In the genomic region with DNA sequence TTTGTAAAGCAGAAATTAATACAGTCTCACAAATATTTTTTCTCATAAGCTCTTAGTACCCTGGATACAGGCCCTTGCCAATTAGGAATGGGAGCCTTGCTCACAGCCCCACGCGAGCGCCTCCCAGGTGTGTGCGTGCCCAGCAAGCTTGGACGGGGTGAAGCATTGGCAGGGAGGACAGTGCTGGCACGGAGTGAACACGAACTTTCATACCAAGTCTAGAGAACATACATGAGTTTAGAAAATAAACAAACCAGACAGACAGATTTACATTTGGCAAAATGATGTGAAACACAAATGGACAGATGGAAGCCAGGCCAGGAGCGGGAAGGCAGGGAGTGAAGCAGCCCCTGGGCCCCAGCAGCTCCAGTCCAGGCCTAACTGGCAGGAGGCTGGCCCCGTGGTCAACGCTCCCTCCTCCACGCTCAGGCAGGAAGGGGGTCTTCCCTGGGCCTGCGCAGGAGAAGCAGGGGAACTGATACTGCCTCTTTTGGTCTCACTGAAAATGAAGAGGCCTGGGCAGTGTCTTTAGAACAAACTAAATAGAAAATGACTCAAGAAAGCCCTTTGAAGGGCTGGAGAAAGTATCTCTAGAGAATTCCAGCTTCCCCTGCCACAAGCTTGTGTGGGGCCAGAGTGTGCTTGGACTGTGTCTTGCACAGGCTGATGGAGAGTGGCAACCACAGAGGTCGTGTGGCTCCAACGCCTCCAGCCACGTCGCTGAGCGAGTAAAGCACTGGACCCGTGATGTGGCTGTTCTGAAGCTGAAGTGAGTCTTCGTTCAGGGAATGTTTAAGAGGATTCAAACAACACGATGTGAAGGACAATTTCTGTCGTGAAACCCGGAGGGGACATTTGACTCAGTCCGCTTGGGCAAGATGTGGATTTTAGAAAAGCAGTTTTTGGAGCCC, we compare ENCODE assay signal across 21 cellular contexts. TPM values are rescaled to one million over a fixed set of nuclear protein-coding genes. Genes with fewer than 3 reads are reported as not detected.
A peak's percentile ranks its signal among the peaks of the same experiment; 100 is the strongest.
DNase-seq lines count a peak whose midpoint lies in the region; ATAC-seq and TF ChIP-seq lines count a peak whose summit lies in the region.
"Had no signal": no experiment of that assay in that cellular context is flagged by ENCODE, and none has a peak within 500 bp of the region (broad histone marks: within the 10 kb centered on the region; RNA-seq: fewer than 3 reads in every experiment).

No MANE protein-coding gene starts in this region.

- no peak overlapping the region for H3K4me3 ChIP-seq in right lobe of liver
- peak overlapping the region in 1 of 2 donors; percentile 16 for H3K4me3 ChIP-seq in stomach smooth muscle (ENCODE audit: low read length in 2 of 2)
- H3K4me3 ChIP-seq in BE2C (ENCODE audit: low read depth, low read length): no peak overlapping the region
- H3K4me3 ChIP-seq: right atrium auricular region had no signal

- H3K27ac Mint-ChIP-seq in activated naive CD4-positive, alpha-beta T cell treated with anti-CD3 and anti-CD28 coated beads, Interleukin-2, amount 50 U/mL, for 24 hours: peak overlapping the region; percentile 48
- H3K27ac Mint-ChIP-seq in activated CD8-positive, alpha-beta T cell treated with anti-CD3 and anti-CD28 coated beads for 36 hours: peak overlapping the region; percentile 29
- H3K27ac Mint-ChIP-seq: mesothelial cell of epicardium, type B pancreatic cell had no signal

- H3K4me3 Mint-ChIP-seq in activated naive CD4-positive, alpha-beta T cell treated with anti-CD3 and anti-CD28 coated beads, Interleukin-2, amount 50 U/mL, for 24 hours: peak overlapping the region; percentile 33
- H3K4me3 Mint-ChIP-seq in activated CD8-positive, alpha-beta T cell treated with anti-CD3 and anti-CD28 coated beads for 36 hours: no peak overlapping the region
- H3K4me3 Mint-ChIP-seq: mesothelial cell of epicardium, type B pancreatic cell had no signal

- CTCF ChIA-PET in activated CD8-positive, alpha-beta T cell treated with anti-CD3 and anti-CD28 coated beads for 36 hours (lab: Charles Lee): interaction anchor here (0.8 to 1.7 kb wide), 6 partner anchors 9 to 29 kb away, joined by 3 to 7 read pairs (median 3); no protein-coding TSS in a partner anchor

- WGBS in right lobe of liver (ENCODE audit: insufficient coverage, low coverage, low lambda C conversion rate, missing lambda C conversion rate): 62% methylated on average over 15 of the region's 23 CpGs

- intact Hi-C loops in activated CD8-positive, alpha-beta T cell treated with anti-CD3 and anti-CD28 coated beads for 36 hours (cut with micrococcal nuclease): no loop called here
- intact Hi-C loops in right lobe of liver (cut with DNase I): no loop called here

- H3K9me3 Mint-ChIP-seq in activated naive CD4-positive, alpha-beta T cell treated with anti-CD3 and anti-CD28 coated beads, Interleukin-2, amount 50 U/mL, for 24 hours: no peaks in the 10 kb centered on the region
- no peaks in the 10 kb centered on the region for H3K9me3 Mint-ChIP-seq in activated CD8-positive, alpha-beta T cell treated with anti-CD3 and anti-CD28 coated beads for 36 hours
- H3K9me3 Mint-ChIP-seq: mesothelial cell of epicardium, type B pancreatic cell had no signal

- H3K36me3 ChIP-seq in right lobe of liver (no peaks in the 10 kb centered on the region), stomach smooth muscle (ENCODE audit: control insufficient read depth in 2 of 2, insufficient read depth in 2 of 2, low read length in 2 of 2) (no peaks in the 10 kb centered on the region), BE2C (no peaks in the 10 kb centered on the region)
- H3K36me3 ChIP-seq: brain microvascular endothelial cell, right atrium auricular region had no signal

- POLR2A ChIA-PET in activated CD8-positive, alpha-beta T cell treated with anti-CD3 and anti-CD28 coated beads for 36 hours (lab: Charles Lee): interaction anchor here (1.2 to 2.8 kb wide), 6 partner anchors 9 to 121 kb away, joined by 3 to 17 read pairs (median 5); a partner anchor contains a TSS

- no peaks in the 10 kb centered on the region for H3K9me3 ChIP-seq in right lobe of liver
- H3K9me3 ChIP-seq in stomach smooth muscle (ENCODE audit: control insufficient read depth in 2 of 2, low read length in 2 of 2): no peaks in the 10 kb centered on the region
- H3K9me3 ChIP-seq in BE2C: no peaks in the 10 kb centered on the region
- H3K9me3 ChIP-seq: right atrium auricular region had no signal

- peaks cover 74% of the 10 kb centered on the region for H3K4me1 Mint-ChIP-seq in activated naive CD4-positive, alpha-beta T cell treated with anti-CD3 and anti-CD28 coated beads, Interleukin-2, amount 50 U/mL, for 24 hours
- H3K4me1 Mint-ChIP-seq in activated CD8-positive, alpha-beta T cell treated with anti-CD3 and anti-CD28 coated beads for 36 hours (ENCODE audit: low read depth): peaks cover 60% of the 10 kb centered on the region

- no peak for TF ChIP-seq CTCF in activated CD8-positive, alpha-beta T cell treated with anti-CD3 and anti-CD28 coated beads for 36 hours (IDR thresholded peaks at IDR 0.05)
- peak in 1 of 4 donors; percentile 8 for TF ChIP-seq CTCF in right lobe of liver (IDR thresholded peaks at IDR 0.05)
- no peak for TF ChIP-seq CTCF in BE2C (IDR thresholded peaks at IDR 0.05; ENCODE audit: low read depth, low read length)

- H3K27ac ChIP-seq in right lobe of liver (no peak overlapping the region), stomach smooth muscle (ENCODE audit: low read length) (peak overlapping the region; percentile 84)
- H3K27ac ChIP-seq: brain microvascular endothelial cell, right atrium auricular region, RWPE1 had no signal

- DNase-seq in activated naive CD4-positive, alpha-beta T cell (lab: John Stamatoyannopoulos, UW): no peak
- DNase-seq in activated CD8-positive, alpha-beta T cell treated with anti-CD3 and anti-CD28 coated beads for 36 hours: no peak
- DNase-seq in right lobe of liver: peak; percentile 52 to 87 (median 78)
- no peak for DNase-seq in BE2C
- DNase-seq: brain microvascular endothelial cell; foreskin fibroblast; hypothalamus; MV-4-11; NCI-H1930; NK-92 treated with Interleukin-12 subunit alpha and Interleukin-12 subunit beta, amount 100 ng/mL, for 24 hours had no signal

- peaks cover 0 to 10% (median 2%) of the 10 kb centered on the region in 4 donors for H3K4me1 ChIP-seq in right lobe of liver
- H3K4me1 ChIP-seq in stomach smooth muscle (ENCODE audit: control insufficient read depth, insufficient read depth, low read length): peaks cover 44% of the 10 kb centered on the region
- no peaks in the 10 kb centered on the region for H3K4me1 ChIP-seq in BE2C

- peaks cover 14% of the 10 kb centered on the region for H3K36me3 Mint-ChIP-seq in activated naive CD4-positive, alpha-beta T cell treated with anti-CD3 and anti-CD28 coated beads, Interleukin-2, amount 50 U/mL, for 24 hours
- peaks cover 47% of the 10 kb centered on the region for H3K36me3 Mint-ChIP-seq in activated CD8-positive, alpha-beta T cell treated with anti-CD3 and anti-CD28 coated beads for 36 hours (ENCODE audit: low read depth)
- H3K36me3 Mint-ChIP-seq: mesothelial cell of epicardium, type B pancreatic cell had no signal

- TF ChIP-seq POLR2A in right lobe of liver (IDR thresholded peaks at IDR 0.05): no peak

- no peaks in the 10 kb centered on the region for H3K27me3 Mint-ChIP-seq in activated naive CD4-positive, alpha-beta T cell treated with anti-CD3 and anti-CD28 coated beads, Interleukin-2, amount 50 U/mL, for 24 hours
- H3K27me3 Mint-ChIP-seq in activated CD8-positive, alpha-beta T cell treated with anti-CD3 and anti-CD28 coated beads for 36 hours: no peaks in the 10 kb centered on the region
- H3K27me3 Mint-ChIP-seq: type B pancreatic cell had no signal

- peak overlapping the region; percentile 42 to 66 for H3K9ac ChIP-seq in stomach smooth muscle (ENCODE audit: low read length in 2 of 2)

- H3K27me3 ChIP-seq in right lobe of liver: no peaks in the 10 kb centered on the region
- H3K27me3 ChIP-seq in stomach smooth muscle (ENCODE audit: control insufficient read depth in 1 of 2, insufficient read depth in 2 of 2, low read length in 2 of 2): no peaks in the 10 kb centered on the region
- no peaks in the 10 kb centered on the region for H3K27me3 ChIP-seq in BE2C
- H3K27me3 ChIP-seq: brain microvascular endothelial cell, right atrium auricular region had no signal

- ATAC-seq in activated CD8-positive, alpha-beta T cell treated with anti-CD3 and anti-CD28 coated beads for 36 hours: no peak
- ATAC-seq in right lobe of liver (peak; percentile 86 to 92 (median 88)), GM19463 (IDR thresholded peaks at IDR 0.05; ENCODE audit: unreplicated experiment) (no peak), HG02885 (IDR thresholded peaks at IDR 0.05; ENCODE audit: poor library complexity, unreplicated experiment) (no peak)

RNA-seq across cellular contexts. Expression of a gene that starts 9.9 kb away (rescaled TPM):
- total RNA-seq in activated CD8-positive, alpha-beta T cell treated with anti-CD3 and anti-CD28 coated beads for 36 hours: 10 to 100 TPM; 11.1 to 11.6 TPM
- under 1 TPM in 3 of 6 experiments, not detected in 3; 0.06 to 0.12 (median 0.11) TPM for total RNA-seq in right lobe of liver
- polyA plus RNA-seq in BE2C (2012; ENCODE audit: insufficient read depth, insufficient read length, low read depth): not detected
- total RNA-seq: Daoy, H4, NCI-H460, right atrium auricular region had no signal

RNA-seq across cellular contexts. Expression of a gene that starts 47.4 kb away (rescaled TPM):
- total RNA-seq in activated CD8-positive, alpha-beta T cell treated with anti-CD3 and anti-CD28 coated beads for 36 hours: 10 to 100 TPM; 53.5 to 64.9 TPM
- total RNA-seq in right lobe of liver: 10 to 100 TPM; 38.5 to 57.9 (median 50.6) TPM
- 46.4 TPM for polyA plus RNA-seq in BE2C (2012; ENCODE audit: insufficient read depth, insufficient read length, low read depth)

Comparison
In these comparisons a context has a peak if more than half of its experiments do, and no peak if none do; other contexts are left out.
1. DNase-seq: peak in right lobe of liver (3 of 3); none in activated naive CD4-positive, alpha-beta T cell (0 of 4), activated CD8-positive, alpha-beta T cell treated with anti-CD3 and anti-CD28 coated beads for 36 hours (single experiment) and BE2C (single experiment).
2. ATAC-seq: peak in right lobe of liver (4 of 4); none in activated CD8-positive, alpha-beta T cell treated with anti-CD3 and anti-CD28 coated beads for 36 hours (single experiment), GM19463 (single experiment) and HG02885 (single experiment).
3. RNA of a gene that starts 9.9 kb away (total RNA-seq): 11.1 to 11.6 TPM in activated CD8-positive, alpha-beta T cell treated with anti-CD3 and anti-CD28 coated beads for 36 hours; 0.06 to 0.12 TPM in right lobe of liver; every median in the first group is over 10 times any median in the second.